In genomic region chr16:30085820-30086219, GRCh38 we compare ENCODE assay signal across 1 cellular context.
TF ChIP-seq lines count a peak whose summit lies in the region.

No MANE protein-coding gene starts in this region.

TF ChIP-seq in HepG2, 621 proteins besides CTCF, POLR2A, EP300 and RAD21:
- TF ChIP-seq, protein P1, sequence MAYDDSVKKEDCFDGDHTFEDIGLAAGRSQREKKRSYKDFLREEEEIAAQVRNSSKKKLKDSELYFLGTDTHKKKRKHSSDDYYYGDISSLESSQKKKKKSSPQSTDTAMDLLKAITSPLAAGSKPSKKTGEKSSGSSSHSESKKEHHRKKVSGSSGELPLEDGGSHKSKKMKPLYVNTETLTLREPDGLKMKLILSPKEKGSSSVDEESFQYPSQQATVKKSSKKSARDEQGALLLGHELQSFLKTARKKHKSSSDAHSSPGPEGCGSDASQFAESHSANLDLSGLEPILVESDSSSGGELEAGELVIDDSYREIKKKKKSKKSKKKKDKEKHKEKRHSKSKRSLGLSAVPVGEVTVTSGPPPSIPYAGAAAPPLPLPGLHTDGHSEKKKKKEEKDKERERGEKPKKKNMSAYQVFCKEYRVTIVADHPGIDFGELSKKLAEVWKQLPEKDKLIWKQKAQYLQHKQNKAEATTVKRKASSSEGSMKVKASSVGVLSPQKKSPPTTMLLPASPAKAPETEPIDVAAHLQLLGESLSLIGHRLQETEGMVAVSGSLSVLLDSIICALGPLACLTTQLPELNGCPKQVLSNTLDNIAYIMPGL (CRISPR knock-in tag; IDR thresholded peaks at IDR 0.05; ENCODE audit: borderline replicate concordance in 1 of 2, low read depth in 1 of 2), result no peak
- peak; percentile 75 for TF ChIP-seq AGO2 (optimal IDR thresholded peaks at IDR 0.05; ENCODE audit: low read depth, low read length)
